Comparison of ENCODE assay signal across 22 cellular contexts in the genomic region with DNA sequence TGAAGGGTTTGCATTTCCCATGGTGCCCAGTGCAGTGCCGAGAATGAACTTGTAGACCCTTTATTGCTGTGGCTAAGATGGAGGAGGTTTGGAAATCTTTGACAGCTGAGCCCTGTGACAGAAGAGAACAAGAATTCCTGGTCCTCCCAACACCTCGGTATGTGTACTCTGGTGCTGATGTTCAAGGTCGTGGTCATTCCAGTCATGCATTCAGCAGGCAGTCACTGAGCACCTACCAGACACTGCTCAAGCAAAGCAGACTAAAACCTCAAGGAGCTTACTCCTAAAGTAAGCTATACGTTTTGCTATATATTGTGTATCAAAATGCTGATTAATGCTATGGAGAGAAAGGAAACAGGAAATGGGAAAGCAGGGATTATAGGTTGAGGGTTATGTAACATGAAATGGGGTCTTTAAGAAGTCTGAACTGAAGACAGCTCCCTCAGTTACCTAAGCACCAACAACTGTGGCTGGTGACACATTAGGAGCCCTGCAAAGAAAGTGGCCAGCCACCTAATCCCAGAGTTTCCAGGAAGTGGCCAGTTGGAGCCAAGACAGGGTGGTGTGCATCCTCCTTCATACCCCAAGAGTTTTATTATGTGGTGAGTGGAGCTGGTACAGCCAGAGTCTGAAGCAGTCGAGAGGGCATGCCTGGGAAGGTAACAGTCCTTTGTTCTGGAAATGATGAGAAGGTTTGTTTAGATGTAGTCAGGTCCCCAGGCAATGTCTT.
DNase-seq lines count a peak whose midpoint lies in the region; ATAC-seq and TF ChIP-seq lines count a peak whose summit lies in the region.
"Had no signal": no experiment of that assay in that cellular context is flagged by ENCODE, and none has a peak within 500 bp of the region (broad histone marks: within the 10 kb centered on the region; RNA-seq: fewer than 3 reads in every experiment).

No MANE protein-coding gene starts in this region.

- no peaks in the 10 kb centered on the region for H3K9me2 ChIP-seq in hepatocyte (replicated peaks; ENCODE audit: insufficient read depth)

- H3K27me3 ChIP-seq in hepatocyte: no peaks in the 10 kb centered on the region
- H3K27me3 ChIP-seq in H9 (ENCODE audit: insufficient read depth, low read length): no peaks in the 10 kb centered on the region
- H3K27me3 ChIP-seq: adrenal gland, suprapubic skin had no signal

- peak overlapping the region; percentile 9 for H3K4me3 Mint-ChIP-seq in activated T-helper 17 cell treated with anti-CD3 and anti-CD28 coated beads, Interleukin-2, amount 50 U/mL, for 72 hours
- no peak overlapping the region for H3K4me3 Mint-ChIP-seq in H9
- H3K4me3 Mint-ChIP-seq: activated CD8-positive, alpha-beta T cell treated with anti-CD3 and anti-CD28 coated beads, Interleukin-2, amount 10 ng/mL, durations not matched to agents 7 days and 5 days; naive thymus-derived CD4-positive, alpha-beta T cell; stimulated activated naive B cell treated with anti-CD40 and anti-IgM and Interleukin-4, amounts not matched to agents 10 μg/mL and 1 μg/mL and 100 μg/mL, for 72 hours had no signal

- H4K8ac ChIP-seq in H9 (replicated peaks; ENCODE audit: insufficient read length, low read depth, low read length): no peak overlapping the region

- H3K14ac ChIP-seq in H9 (ENCODE audit: insufficient read depth, low read length): no peak overlapping the region

- no peaks in the 10 kb centered on the region for H3K9me3 Mint-ChIP-seq in activated T-helper 17 cell treated with anti-CD3 and anti-CD28 coated beads, Interleukin-2, amount 50 U/mL, for 72 hours
- no peaks in the 10 kb centered on the region for H3K9me3 Mint-ChIP-seq in H9

- no peaks in the 10 kb centered on the region for H3K79me1 ChIP-seq in H9 (ENCODE audit: insufficient read depth, low read depth, low read length, poor library complexity, severe bottlenecking)

- peaks cover 20% of the 10 kb centered on the region for H3K36me3 Mint-ChIP-seq in activated T-helper 17 cell treated with anti-CD3 and anti-CD28 coated beads, Interleukin-2, amount 50 U/mL, for 72 hours (ENCODE audit: low read depth)
- H3K36me3 Mint-ChIP-seq in H9 (ENCODE audit: insufficient read depth in 1 of 3, low read depth in 3 of 3): no peaks in the 10 kb centered on the region

- H3K4me2 ChIP-seq in hepatocyte: no peak overlapping the region
- H3K4me2 ChIP-seq in H9 (ENCODE audit: insufficient read depth, insufficient read length, low read length): no peak overlapping the region

- no peak overlapping the region for H3T11ph ChIP-seq in H9 (ENCODE audit: low read length)

- no peak overlapping the region for H4K91ac ChIP-seq in H9 (ENCODE audit: insufficient read length, low read depth, low read length)

- H2AK5ac ChIP-seq in H9 (ENCODE audit: insufficient read length, low read length): no peak overlapping the region

- no peaks in the 10 kb centered on the region for H3K27me3 Mint-ChIP-seq in activated T-helper 17 cell treated with anti-CD3 and anti-CD28 coated beads, Interleukin-2, amount 50 U/mL, for 72 hours
- H3K27me3 Mint-ChIP-seq in H9 (ENCODE audit: low read depth): peaks cover 17% of the 10 kb centered on the region

- H4K20me1 ChIP-seq in hepatocyte (ENCODE audit: insufficient read depth, poor library complexity, severe bottlenecking) (no peaks in the 10 kb centered on the region), H9 (ENCODE audit: control insufficient read depth, insufficient read depth, insufficient read length) (no peaks in the 10 kb centered on the region)

- H2AFZ ChIP-seq in hepatocyte: no peak overlapping the region
- H2AFZ ChIP-seq in H9 (ENCODE audit: low read length): no peak overlapping the region

- peaks cover 5% of the 10 kb centered on the region for H3K4me1 ChIP-seq in hepatocyte (ENCODE audit: insufficient read depth)
- no peaks in the 10 kb centered on the region; the same call in 1 of the 2 replicates for H3K4me1 ChIP-seq in H9 (ENCODE audit: insufficient read depth, low read length)

- 68% methylated on average over 5 of the region's 5 CpGs for WGBS in hepatocyte (ENCODE audit: low lambda C conversion rate, missing lambda C conversion rate)
- no CpG with 5 or more reads among the region's 5 CpGs for WGBS in H9 (ENCODE audit: extremely low coverage, insufficient read length, low lambda C conversion rate)

- H2BK15ac ChIP-seq in H9 (ENCODE audit: low read depth, low read length): no peak overlapping the region

- no peak overlapping the region for H2BK120ac ChIP-seq in H9 (ENCODE audit: low read depth, low read length, poor library complexity, severe bottlenecking)

- H3K23ac ChIP-seq in H9 (ENCODE audit: insufficient read length, low read depth, low read length): no peak overlapping the region

- H3K27ac ChIP-seq in hepatocyte: peak overlapping the region; percentile 50
- H3K27ac ChIP-seq in H9 (ENCODE audit: insufficient read length, low read depth, low read length): no peak overlapping the region
- H3K27ac ChIP-seq: adrenal gland, HL-60, suprapubic skin had no signal

- no peak overlapping the region for H3K9ac ChIP-seq in H9 (ENCODE audit: extremely low read depth, insufficient read length, low read length)

- H4K5ac ChIP-seq in H9 (ENCODE audit: insufficient read length, low read depth, low read length): no peak overlapping the region

- H3K36me3 ChIP-seq in hepatocyte (replicated peaks; ENCODE audit: insufficient read depth, low read depth): no peaks in the 10 kb centered on the region
- H3K36me3 ChIP-seq: adrenal gland, suprapubic skin had no signal

- ATAC-seq in activated T-helper 17 cell treated with anti-CD3 and anti-CD28 coated beads, Interleukin-2, amount 50 U/mL, for 72 hours (replicated peaks): no peak
- ATAC-seq in HG02973 (IDR thresholded peaks at IDR 0.05; ENCODE audit: unreplicated experiment) (no peak), GM18502 (IDR thresholded peaks at IDR 0.05; ENCODE audit: poor library complexity, unreplicated experiment) (no peak)
- ATAC-seq: activated CD4-positive, CD25-positive, alpha-beta regulatory T cell treated with anti-CD3 and anti-CD28 coated beads, Interleukin-2, amount 50 U/mL, for 24 hours; activated CD8-positive, alpha-beta T cell treated with anti-CD3 and anti-CD28 coated beads, Interleukin-2, amount 10 ng/mL, durations not matched to agents 7 days and 5 days; left colon; naive thymus-derived CD4-positive, alpha-beta T cell; stimulated activated naive B cell treated with anti-CD40 and anti-IgM and Interleukin-4, amounts not matched to agents 10 μg/mL and 1 μg/mL and 100 μg/mL, for 72 hours had no signal

- no peak overlapping the region for H3K56ac ChIP-seq in H9 (ENCODE audit: insufficient read length, low read depth, low read length)

- H3K18ac ChIP-seq in H9 (ENCODE audit: insufficient read length, low read depth, low read length): no peak overlapping the region

- H3K4ac ChIP-seq in H9 (ENCODE audit: low read depth, low read length): no peak overlapping the region

- in situ Hi-C loops in ACHN (cut with HindIII; ENCODE audit: low pct_ligation_motif_present, low pct_unique_long_range_greater_than_20kb, low sequenced_read_pairs): no loop called here

- peaks cover 52% of the 10 kb centered on the region for H3K4me1 Mint-ChIP-seq in activated T-helper 17 cell treated with anti-CD3 and anti-CD28 coated beads, Interleukin-2, amount 50 U/mL, for 72 hours
- H3K4me1 Mint-ChIP-seq in H9: peaks cover 26 to 27% of the 10 kb centered on the region in 2 experiments

- H3K79me2 ChIP-seq in hepatocyte (no peaks in the 10 kb centered on the region), H9 (ENCODE audit: insufficient read depth, low read length) (no peaks in the 10 kb centered on the region)

- DNase-seq in ACHN (peak; percentile 31), ELR (ENCODE audit: low read depth) (peak; percentile 57), hepatocyte (ENCODE audit: low spot score) (no peak), H9 (no peak), T-helper 1 cell (no peak)
- DNase-seq: activated CD8-positive, alpha-beta T cell treated with anti-CD3 and anti-CD28 coated beads, Interleukin-2, amount 10 ng/mL, durations not matched to agents 7 days and 5 days; activated gamma-delta T cell treated with Interleukin-2 at 50 U/mL for 16 hours; activated T-cell treated with anti-CD3 and anti-CD28 coated beads for 4 hours; C1 segment of cervical spinal cord; DND-41; left colon; naive thymus-derived CD4-positive, alpha-beta T cell; SHP77 treated with DMSO at 0.1 percent for 48 hours; stimulated activated CD4-positive, alpha-beta T cell treated with anti-CD3 and anti-CD28 coated beads, Interleukin-2, amount 100 ng/mL, for 48 hours; stimulated activated naive B cell treated with anti-CD40 and anti-IgM and Interleukin-4, amounts not matched to agents 10 μg/mL and 1 μg/mL and 100 μg/mL, for 72 hours had no signal

- H3K9me3 ChIP-seq in hepatocyte (ENCODE audit: low read depth) (no peaks in the 10 kb centered on the region), H9 (ENCODE audit: control insufficient read depth, low read depth, low read length) (no peaks in the 10 kb centered on the region)
- H3K9me3 ChIP-seq: adrenal gland, suprapubic skin had no signal

- no peak overlapping the region for H2BK5ac ChIP-seq in H9 (ENCODE audit: insufficient read length, low read length)

- TF ChIP-seq CTCF in hepatocyte (IDR thresholded peaks at IDR 0.05; ENCODE audit: poor library complexity): no peak
- TF ChIP-seq CTCF in H9 (conservative IDR thresholded peaks at IDR 0.05): no peak

- no peak overlapping the region for H2BK12ac ChIP-seq in H9 (ENCODE audit: insufficient read length, low read depth, low read length)

- H3K23me2 ChIP-seq in H9 (ENCODE audit: insufficient read length, low read depth, low read length, poor library complexity, severe bottlenecking): no peaks in the 10 kb centered on the region

- H2BK20ac ChIP-seq in H9 (ENCODE audit: low read depth, low read length, poor library complexity, severe bottlenecking): no peak overlapping the region

- H3K4me3 ChIP-seq in hepatocyte: no peak overlapping the region
- H3K4me3 ChIP-seq: adrenal gland, suprapubic skin had no signal

- no peak overlapping the region for H3K27ac Mint-ChIP-seq in activated T-helper 17 cell treated with anti-CD3 and anti-CD28 coated beads, Interleukin-2, amount 50 U/mL, for 72 hours
- H3K27ac Mint-ChIP-seq in H9: no peak overlapping the region; a peak in 1 of 7 replicates
- H3K27ac Mint-ChIP-seq: activated CD8-positive, alpha-beta T cell treated with anti-CD3 and anti-CD28 coated beads, Interleukin-2, amount 10 ng/mL, durations not matched to agents 7 days and 5 days; stimulated activated naive B cell treated with anti-CD40 and anti-IgM and Interleukin-4, amounts not matched to agents 10 μg/mL and 1 μg/mL and 100 μg/mL, for 72 hours had no signal

Comparison
In these comparisons a context has a peak if more than half of its experiments do, and no peak if none do; other contexts are left out.
1. DNase-seq: peak in ACHN (single experiment) and ELR (single experiment); none in hepatocyte (single experiment), H9 (single experiment) and T-helper 1 cell (0 of 5).